ENCODE assay signal across 10 cellular contexts in the genomic region with DNA sequence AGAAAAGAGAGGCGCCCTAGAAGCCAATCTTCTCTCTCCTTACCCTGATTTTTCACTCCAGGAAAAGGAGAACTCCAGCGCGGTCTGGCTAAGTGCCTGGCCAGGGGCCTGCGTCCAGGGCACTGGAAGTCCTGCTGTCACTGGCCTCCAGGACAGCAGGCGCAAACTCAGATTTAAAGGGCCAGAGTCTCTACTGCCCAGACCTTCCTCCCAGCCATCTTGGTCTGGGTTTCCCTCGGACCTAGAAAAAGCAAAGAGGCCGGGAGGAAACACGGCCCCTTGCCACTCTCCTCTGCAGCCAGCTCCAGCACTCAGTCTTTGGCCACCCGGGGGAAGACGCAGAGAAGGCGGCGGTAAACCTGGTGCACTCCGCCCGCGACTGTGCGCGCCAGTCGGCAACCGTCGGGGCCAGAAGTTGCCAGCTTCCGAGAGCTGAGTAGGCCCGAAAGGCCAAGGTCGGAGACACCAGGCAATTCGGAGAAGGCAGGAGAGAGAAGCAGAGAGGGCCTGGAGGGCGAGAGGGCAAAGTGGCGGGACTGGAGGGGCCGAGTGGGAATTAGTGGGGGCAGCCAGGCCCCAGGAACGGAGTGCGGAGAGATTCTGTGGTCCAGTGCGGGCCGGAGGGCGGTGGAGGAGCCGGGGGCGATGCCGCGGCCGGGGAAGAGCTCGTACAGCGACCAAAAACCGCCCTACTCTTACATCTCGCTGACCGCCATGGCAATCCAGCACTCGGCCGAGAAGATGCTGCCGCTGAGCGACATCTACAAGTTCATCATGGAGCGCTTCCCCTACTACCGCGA. TPM values are rescaled to one million over a fixed set of nuclear protein-coding genes. Genes with fewer than 3 reads are reported as not detected.
DNase-seq lines count a peak whose midpoint lies in the region; ATAC-seq, FAIRE-seq and TF ChIP-seq lines count a peak whose summit lies in the region.
"Had no signal": no experiment of that assay in that cellular context is flagged by ENCODE, and none has a peak within 500 bp of the region (broad histone marks: within the 10 kb centered on the region; RNA-seq: fewer than 3 reads in every experiment).

FOXB2 (plus strand) TSS at position 646 of the 800 bp plus-strand sequence; CDS start at position 646, 0 bp downstream.

- peak within 1 kb of the TSS; percentile 53 for H3K4me3 Mint-ChIP-seq in activated T-helper 17 cell treated with anti-CD3 and anti-CD28 coated beads, Interleukin-2, amount 50 U/mL, for 72 hours
- peak within 1 kb of the TSS; percentile 76 for H3K4me3 Mint-ChIP-seq in type B pancreatic cell

- no peak within 1 kb of the TSS for H3K27ac ChIP-seq in heart left ventricle
- no peak within 1 kb of the TSS for H3K27ac ChIP-seq in lung (ENCODE audit: low read depth in 1 of 2, low read length in 1 of 2)
- H3K27ac ChIP-seq: esophagus squamous epithelium had no signal

- no peak for TF ChIP-seq CTCF in heart left ventricle (IDR thresholded peaks at IDR 0.05)
- no peak for TF ChIP-seq CTCF in lung (IDR thresholded peaks at IDR 0.05; ENCODE audit: control extremely low read depth, extremely low read depth)
- no peak for TF ChIP-seq CTCF in type B pancreatic cell (conservative IDR thresholded peaks at IDR 0.05)
- no peak for TF ChIP-seq CTCF in D721Med (IDR thresholded peaks at IDR 0.05; ENCODE audit: insufficient read depth, missing control alignments)

- H3K9me3 ChIP-seq in heart left ventricle = no peaks in the 10 kb centered on the region
- H3K9me3 ChIP-seq in lung (ENCODE audit: control insufficient read depth in 2 of 2, insufficient read depth in 1 of 2, low read length in 1 of 2) = peaks cover 0 to 13% of the 10 kb centered on the region in 2 donors
- H3K9me3 ChIP-seq: esophagus squamous epithelium had no signal

- ATAC-seq in heart left ventricle = peak in 1 of 4 donors; percentile 12
- no peak for ATAC-seq in left ventricle myocardium superior
- ATAC-seq in activated T-helper 17 cell treated with anti-CD3 and anti-CD28 coated beads, Interleukin-2, amount 50 U/mL, for 72 hours (replicated peaks) = no peak
- ATAC-seq in lung (ENCODE audit: insufficient read depth, low FRiP score) = no peak

- H3K27ac Mint-ChIP-seq in activated T-helper 17 cell treated with anti-CD3 and anti-CD28 coated beads, Interleukin-2, amount 50 U/mL, for 72 hours = no peak within 1 kb of the TSS
- no peak within 1 kb of the TSS for H3K27ac Mint-ChIP-seq in type B pancreatic cell

- no peak for FAIRE-seq in D721Med (lab: Jason Lieb, UNC)

- DNase-seq in heart left ventricle (no peak), left ventricle myocardium superior (no peak), lung (ENCODE audit: low spot score) (no peak), type B pancreatic cell (ENCODE audit: extremely low spot score, unreplicated experiment) (no peak), D721Med (ENCODE audit: insufficient read length, low spot score) (no peak), KBM-7 (no peak), SW480 (ENCODE audit: low spot score) (no peak)
- DNase-seq: esophagus squamous epithelium, RPMI8226 had no signal

- peaks cover 0 to 75% (median 22%) of the 10 kb centered on the region in 12 donors for H3K4me1 ChIP-seq in heart left ventricle
- H3K4me1 ChIP-seq in lung (ENCODE audit: control insufficient read depth in 2 of 2, insufficient read depth in 2 of 2, low read length in 2 of 2) = peaks cover 0 to 22% of the 10 kb centered on the region in 2 donors

- no peak for TF ChIP-seq POLR2A in heart left ventricle (IDR thresholded peaks at IDR 0.05)

- peaks cover 62% of the 10 kb centered on the region for H3K27me3 Mint-ChIP-seq in activated T-helper 17 cell treated with anti-CD3 and anti-CD28 coated beads, Interleukin-2, amount 50 U/mL, for 72 hours
- peaks cover 94% of the 10 kb centered on the region for H3K27me3 Mint-ChIP-seq in type B pancreatic cell

- intact Hi-C loops in heart left ventricle (cut with DNase I) (no loop called here), left ventricle myocardium superior (cut with micrococcal nuclease) (no loop called here)

- in situ Hi-C loops in KBM-7 (cut with MboI; ENCODE audit: low pct_unique_long_range_greater_than_20kb, low sequenced_read_pairs) = loop anchor here (25.0 kb wide), 1 partner anchor 143 kb away; no protein-coding TSS in a partner anchor

- H3K4me1 Mint-ChIP-seq in activated T-helper 17 cell treated with anti-CD3 and anti-CD28 coated beads, Interleukin-2, amount 50 U/mL, for 72 hours = peaks cover 5% of the 10 kb centered on the region
- peaks cover 9% of the 10 kb centered on the region for H3K4me1 Mint-ChIP-seq in type B pancreatic cell (ENCODE audit: unreplicated experiment)

- H3K9me3 Mint-ChIP-seq in activated T-helper 17 cell treated with anti-CD3 and anti-CD28 coated beads, Interleukin-2, amount 50 U/mL, for 72 hours = no peaks in the 10 kb centered on the region
- no peaks in the 10 kb centered on the region for H3K9me3 Mint-ChIP-seq in type B pancreatic cell

- H3K36me3 ChIP-seq in heart left ventricle (no peaks in the 10 kb centered on the region), lung (ENCODE audit: control insufficient read depth in 2 of 2, insufficient read depth in 2 of 2, low read length in 2 of 2) (no peaks in the 10 kb centered on the region)
- H3K36me3 ChIP-seq: esophagus squamous epithelium had no signal

- H3K27me3 ChIP-seq in heart left ventricle (peaks cover 72 to 100% (median 97%) of the 10 kb centered on the region in 9 donors), lung (ENCODE audit: control insufficient read depth, insufficient read depth) (peaks cover 17% of the 10 kb centered on the region)

- no peaks in the 10 kb centered on the region for H3K36me3 Mint-ChIP-seq in activated T-helper 17 cell treated with anti-CD3 and anti-CD28 coated beads, Interleukin-2, amount 50 U/mL, for 72 hours (ENCODE audit: low read depth)
- no peaks in the 10 kb centered on the region for H3K36me3 Mint-ChIP-seq in type B pancreatic cell

- peak within 1 kb of the TSS in 9 of 12 donors; percentile 2 to 33 (median 22) for H3K4me3 ChIP-seq in heart left ventricle
- H3K4me3 ChIP-seq in lung = peak within 1 kb of the TSS; percentile 1

- 1 to 5% (median 4%) methylated on average over 45 to 49 of the region's 49 CpGs for WGBS in heart left ventricle, 4 donors
- 5 to 8% methylated on average over 49 of the region's 49 CpGs for WGBS in lung, 2 donors

RNA-seq across cellular contexts. Expression of gene FOXB2, which starts in this region (rescaled TPM):
- total RNA-seq in heart left ventricle = not detected
- polyA plus RNA-seq in heart left ventricle = not detected
- total RNA-seq in left ventricle myocardium superior = not detected
- total RNA-seq in activated T-helper 17 cell treated with anti-CD3 and anti-CD28 coated beads, Interleukin-2, amount 50 U/mL, for 72 hours = not detected
- total RNA-seq in lung = not detected
- polyA plus RNA-seq in lung = not detected
- total RNA-seq in type B pancreatic cell (ENCODE audit: low replicate concordance) = 0.24 TPM in 1 of 2 replicates, not detected in the other
- total RNA-seq: esophagus squamous epithelium had no signal
